In genomic region chr10:133309720-133310398, GRCh38 we compare ENCODE assay signal across 11 cellular contexts. TPM values are rescaled to one million over a fixed set of nuclear protein-coding genes. Genes with fewer than 3 reads are reported as not detected.
DNase-seq lines count a peak whose midpoint lies in the region; ATAC-seq, FAIRE-seq and TF ChIP-seq lines count a peak whose summit lies in the region.
"Had no signal": no experiment of that assay in that cellular context is flagged by ENCODE, and none has a peak within 500 bp of the region (broad histone marks: within the 10 kb centered on the region; RNA-seq: fewer than 3 reads in every experiment).

No MANE protein-coding gene starts in this region.

- H3K4me1 ChIP-seq in A549, result peaks cover 17% of the 10 kb centered on the region
- H3K4me1 ChIP-seq in HUES6 (ENCODE audit: control insufficient read depth, insufficient read depth, low read length), result peaks cover 16% of the 10 kb centered on the region
- peaks cover 26% of the 10 kb centered on the region for H3K4me1 ChIP-seq in mesenchymal stem cell (ENCODE audit: control insufficient read depth, insufficient read depth, low read depth, low read length)

- no peaks in the 10 kb centered on the region for H3K27me3 Mint-ChIP-seq in activated T-helper 2 cell treated with anti-CD3 and anti-CD28 coated beads, Interferon-gamma antibody, Interleukin-2, Interleukin-4, amounts not matched to agents 10 μg/mL and 5 μg/mL and 100 μg/mL, durations not matched to agents 14 hours and 24 hours and 36 hours (ENCODE audit: low read depth)

- no peak overlapping the region for H2AK5ac ChIP-seq in mesenchymal stem cell (ENCODE audit: low read length, severe bottlenecking)

- H3K9me3 Mint-ChIP-seq in activated T-helper 2 cell treated with anti-CD3 and anti-CD28 coated beads, Interferon-gamma antibody, Interleukin-2, Interleukin-4, amounts not matched to agents 10 μg/mL and 5 μg/mL and 100 μg/mL, durations not matched to agents 14 hours and 24 hours and 36 hours, result no peaks in the 10 kb centered on the region

- CTCF ChIA-PET in A549 (lab: Yijun Ruan, JAX), result interaction anchor here (1.0 to 1.8 kb wide), 4 partner anchors 8 to 20 kb away, joined by 4 to 6 read pairs (median 5); no protein-coding TSS in a partner anchor

- no peak overlapping the region for H3K27ac Mint-ChIP-seq in activated T-helper 2 cell treated with anti-CD3 and anti-CD28 coated beads, Interferon-gamma antibody, Interleukin-2, Interleukin-4, amounts not matched to agents 10 μg/mL and 5 μg/mL and 100 μg/mL, durations not matched to agents 14 hours and 24 hours and 36 hours

- no peak overlapping the region for H2BK5ac ChIP-seq in mesenchymal stem cell (ENCODE audit: low read depth, low read length, poor library complexity, severe bottlenecking)

- H3K23ac ChIP-seq in mesenchymal stem cell (ENCODE audit: low read length in 2 of 2), result no peak overlapping the region

- peak overlapping the region; percentile 63 for H3K4me3 Mint-ChIP-seq in activated T-helper 2 cell treated with anti-CD3 and anti-CD28 coated beads, Interferon-gamma antibody, Interleukin-2, Interleukin-4, amounts not matched to agents 10 μg/mL and 5 μg/mL and 100 μg/mL, durations not matched to agents 14 hours and 24 hours and 36 hours (ENCODE audit: low read depth)

- peaks cover 16% of the 10 kb centered on the region for H3K4me1 Mint-ChIP-seq in activated T-helper 2 cell treated with anti-CD3 and anti-CD28 coated beads, Interferon-gamma antibody, Interleukin-2, Interleukin-4, amounts not matched to agents 10 μg/mL and 5 μg/mL and 100 μg/mL, durations not matched to agents 14 hours and 24 hours and 36 hours (ENCODE audit: low read depth)

- H3K4me2 ChIP-seq in A549 (peak overlapping the region; percentile 98), mesenchymal stem cell (ENCODE audit: low read length, poor library complexity, severe bottlenecking) (no peak overlapping the region)

- peak overlapping the region; percentile 7 for H4K8ac ChIP-seq in mesenchymal stem cell (ENCODE audit: low read length)

- no peak overlapping the region for H3K4ac ChIP-seq in mesenchymal stem cell (ENCODE audit: low read depth in 1 of 2, low read length in 2 of 2)

- H2AFZ ChIP-seq in mesenchymal stem cell (ENCODE audit: low read depth, low read length), result no peak overlapping the region

- H3K27me3 ChIP-seq in HUES6 (ENCODE audit: control insufficient read depth, insufficient read depth, low read length), result no peaks in the 10 kb centered on the region
- no peaks in the 10 kb centered on the region for H3K27me3 ChIP-seq in mesenchymal stem cell (ENCODE audit: control insufficient read depth in 1 of 2, insufficient read depth in 1 of 2, low read length in 2 of 2)
- H3K27me3 ChIP-seq: SJSA1 had no signal

- no peak overlapping the region; a peak in 1 of 6 replicates for H3K27ac ChIP-seq in A549
- no peak overlapping the region for H3K27ac ChIP-seq in HUES6 (ENCODE audit: low read depth, low read length)
- no peak overlapping the region for H3K27ac ChIP-seq in mesenchymal stem cell (ENCODE audit: low read length, poor library complexity, severe bottlenecking)

- peaks cover 19% of the 10 kb centered on the region for H3K79me1 ChIP-seq in mesenchymal stem cell (replicated peaks; ENCODE audit: low read length, poor library complexity, severe bottlenecking)

- H3K9me3 ChIP-seq in A549 (no peaks in the 10 kb centered on the region), HUES6 (ENCODE audit: control insufficient read depth, insufficient read depth, low read depth, low read length) (no peaks in the 10 kb centered on the region), mesenchymal stem cell (ENCODE audit: control insufficient read depth, low read length) (no peaks in the 10 kb centered on the region)
- H3K9me3 ChIP-seq: SJSA1 had no signal

- TF ChIP-seq CTCF in A549 (IDR thresholded peaks at IDR 0.05), result no peak

- no peak overlapping the region for H3K9ac ChIP-seq in HUES6 (ENCODE audit: low read length)
- no peak overlapping the region for H3K9ac ChIP-seq in mesenchymal stem cell (ENCODE audit: low read length)

- no peak for TF ChIP-seq EP300 in A549 (IDR thresholded peaks at IDR 0.05)

- no peak for TF ChIP-seq RAD21 in A549 (conservative IDR thresholded peaks at IDR 0.05 in 1 of 2, IDR thresholded peaks at IDR 0.05 in 1 of 2)

- H3K18ac ChIP-seq in mesenchymal stem cell (ENCODE audit: low read depth in 1 of 2, low read length in 2 of 2), result no peak overlapping the region

- peak overlapping the region; percentile 35 for H4K91ac ChIP-seq in mesenchymal stem cell (ENCODE audit: low read length)

- H2BK120ac ChIP-seq in mesenchymal stem cell (ENCODE audit: low read depth, low read length), result no peak overlapping the region

- no peak overlapping the region for H2BK12ac ChIP-seq in mesenchymal stem cell (ENCODE audit: low read length in 2 of 2)

- no peak for TF ChIP-seq POLR2A in A549 (IDR thresholded peaks at IDR 0.05; ENCODE audit: low read length)

- FAIRE-seq in A549 (lab: Jason Lieb, UNC), result no peak

- POLR2A ChIA-PET in A549 (lab: Yijun Ruan, JAX), result no interaction called here

- no peak for DNase-seq in A549 (ENCODE audit: low read depth in 1 of 2, low spot score in 1 of 2)
- DNase-seq in activated T-helper 2 cell treated with anti-CD3 and anti-CD28 coated beads, Interferon-gamma antibody, Interleukin-2, Interleukin-4, amounts not matched to agents 10 μg/mL and 5 μg/mL and 100 μg/mL, durations not matched to agents 14 hours and 24 hours and 36 hours (ENCODE audit: low spot score), result no peak
- DNase-seq in mesenchymal stem cell, result no peak
- DNase-seq in superior temporal gyrus (ENCODE audit: extremely low spot score), result no peak
- no peak for DNase-seq in occipital lobe (lab: John Stamatoyannopoulos, UW)
- DNase-seq in NCI-H82 (lab: John Stamatoyannopoulos, UW), result no peak

- H3K36me3 ChIP-seq in HUES6 (ENCODE audit: control insufficient read depth, insufficient read depth, low read length), result peaks cover 31% of the 10 kb centered on the region
- H3K36me3 ChIP-seq in mesenchymal stem cell (ENCODE audit: control insufficient read depth in 1 of 2, insufficient read depth in 2 of 2, low read depth in 1 of 2, low read length in 2 of 2), result peaks cover 36 to 50% of the 10 kb centered on the region in 2 experiments

- intact Hi-C loops in activated T-helper 2 cell treated with anti-CD3 and anti-CD28 coated beads, Interferon-gamma antibody, Interleukin-2, Interleukin-4, amounts not matched to agents 10 μg/mL and 5 μg/mL and 100 μg/mL, durations not matched to agents 14 hours and 24 hours and 36 hours (cut with micrococcal nuclease), result loop anchor here (1.0 to 5.0 kb wide), 4 partner anchors 47 to 773 kb away; partner anchors contain the start of genes FUOM, INPP5A and PAOX

- H2BK15ac ChIP-seq in mesenchymal stem cell (ENCODE audit: low read depth, poor library complexity, severe bottlenecking), result no peak overlapping the region

- WGBS in A549 (ENCODE audit: missing lambda C conversion rate), result 88% methylated on average over 26 of the region's 33 CpGs
- WGBS in mesenchymal stem cell, result 97% methylated on average over 33 of the region's 33 CpGs

- no peak overlapping the region for H3K14ac ChIP-seq in mesenchymal stem cell (ENCODE audit: low read length in 2 of 2)

- H3K4me3 ChIP-seq in A549 (no peak overlapping the region; the same call in 2 of the 3 replicates), HUES6 (ENCODE audit: low read depth, low read length) (peak overlapping the region; percentile 73), mesenchymal stem cell (ENCODE audit: insufficient read depth in 1 of 2, low read depth in 1 of 2, low read length in 2 of 2) (no peak overlapping the region)

- ATAC-seq in A549 (no peak), GM21390 (IDR thresholded peaks at IDR 0.05; ENCODE audit: unreplicated experiment) (no peak)

- H3K36me3 Mint-ChIP-seq in activated T-helper 2 cell treated with anti-CD3 and anti-CD28 coated beads, Interferon-gamma antibody, Interleukin-2, Interleukin-4, amounts not matched to agents 10 μg/mL and 5 μg/mL and 100 μg/mL, durations not matched to agents 14 hours and 24 hours and 36 hours (ENCODE audit: low read depth), result peaks cover 27% of the 10 kb centered on the region

RNA-seq across cellular contexts. Expression of gene ZNF511, which starts 1.1 kb away (rescaled TPM):
- polyA plus RNA-seq in A549 (2011; rRNA removed) (39.4 and 40.2 TPM in 2 replicates), A549 (2017; fragmentation: RNase III; extraction: RNeasy Plus Mini Kit Qiagen cat#74134 plus additional on column Dnase treatment) (41.1 to 43.6 TPM (median 41.7 TPM) in 3 replicates)
- 95.1 and 97.8 TPM in 2 replicates for polyA plus RNA-seq in A549 (2012; cell fraction: cytosol; rRNA removed)
- polyA plus RNA-seq in A549 (2012; cell fraction: nucleus; rRNA removed), result 61.6 and 72.9 TPM in 2 replicates
- 22.7 and 23.3 TPM in 2 replicates for polyA minus RNA-seq in A549 (2011; rRNA and poly(A)+ RNA removed)
- total RNA-seq in activated T-helper 2 cell treated with anti-CD3 and anti-CD28 coated beads, Interferon-gamma antibody, Interleukin-2, Interleukin-4, amounts not matched to agents 10 μg/mL and 5 μg/mL and 100 μg/mL, durations not matched to agents 14 hours and 24 hours and 36 hours, result 88.4 and 89.7 TPM in 2 replicates
- 17.8 TPM for polyA plus RNA-seq in mesenchymal stem cell (2013, experiment 1 of 2)
- 17.9 TPM for polyA plus RNA-seq in mesenchymal stem cell (2013, experiment 2 of 2)
- 7.5 TPM for total RNA-seq in occipital lobe

RNA-seq across cellular contexts. Expression of gene TUBGCP2, which starts 1.2 kb away (rescaled TPM):
- 44.5 and 44.9 TPM in 2 replicates for polyA plus RNA-seq in A549 (2011; rRNA removed)
- 35.7 and 43.6 TPM in 2 replicates for polyA plus RNA-seq in A549 (2012; cell fraction: cytosol; rRNA removed)
- polyA plus RNA-seq in A549 (2012; cell fraction: nucleus; rRNA removed), result 68.0 and 91.7 TPM in 2 replicates
- 32.5 to 35.0 TPM (median 33.6 TPM) in 3 replicates for polyA plus RNA-seq in A549 (2017; fragmentation: RNase III; extraction: RNeasy Plus Mini Kit Qiagen cat#74134 plus additional on column Dnase treatment)
- polyA minus RNA-seq in A549 (2011; rRNA and poly(A)+ RNA removed), result 57.5 and 75.3 TPM in 2 replicates
- total RNA-seq in activated T-helper 2 cell treated with anti-CD3 and anti-CD28 coated beads, Interferon-gamma antibody, Interleukin-2, Interleukin-4, amounts not matched to agents 10 μg/mL and 5 μg/mL and 100 μg/mL, durations not matched to agents 14 hours and 24 hours and 36 hours, result 60.4 and 64.7 TPM in 2 replicates
- polyA plus RNA-seq in mesenchymal stem cell (2013, experiment 1 of 2), result 36.2 TPM
- 35.4 TPM for polyA plus RNA-seq in mesenchymal stem cell (2013, experiment 2 of 2)
- 42.4 TPM for total RNA-seq in occipital lobe

RNA-seq across cellular contexts. Expression of gene CALY, which starts 26.8 kb away (rescaled TPM):
- polyA plus RNA-seq in A549 (2011; rRNA removed), result 0.28 and 0.30 TPM in 2 replicates
- 0.46 and 0.88 TPM in 2 replicates for polyA plus RNA-seq in A549 (2012; cell fraction: cytosol; rRNA removed)
- polyA plus RNA-seq in A549 (2012; cell fraction: nucleus; rRNA removed), result 1.0 and 1.3 TPM in 2 replicates
- polyA plus RNA-seq in A549 (2017; fragmentation: RNase III; extraction: RNeasy Plus Mini Kit Qiagen cat#74134 plus additional on column Dnase treatment), result 0.63 to 0.89 TPM (median 0.73 TPM) in 3 replicates
- 0.34 and 0.62 TPM in 2 replicates for polyA minus RNA-seq in A549 (2011; rRNA and poly(A)+ RNA removed)
- total RNA-seq in activated T-helper 2 cell treated with anti-CD3 and anti-CD28 coated beads, Interferon-gamma antibody, Interleukin-2, Interleukin-4, amounts not matched to agents 10 μg/mL and 5 μg/mL and 100 μg/mL, durations not matched to agents 14 hours and 24 hours and 36 hours, result not detected in 2 replicates
- polyA plus RNA-seq in mesenchymal stem cell (2013, experiment 1 of 2), result 0.54 TPM
- 0.47 TPM for polyA plus RNA-seq in mesenchymal stem cell (2013, experiment 2 of 2)
- total RNA-seq in occipital lobe, result 4.7 TPM
- total RNA-seq: dermis microvascular lymphatic vessel endothelial cell, posterior vena cava, SJSA1 had no signal

RNA-seq across cellular contexts. Expression of gene ADAM8, which starts 33.2 kb away (rescaled TPM):
- polyA plus RNA-seq in A549 (2011; rRNA removed) (1.4 TPM in 2 replicates), A549 (2017; fragmentation: RNase III; extraction: RNeasy Plus Mini Kit Qiagen cat#74134 plus additional on column Dnase treatment) (4.1 to 5.2 TPM (median 4.4 TPM) in 3 replicates)
- polyA plus RNA-seq in A549 (2012; cell fraction: cytosol; rRNA removed), result 2.2 and 4.0 TPM in 2 replicates
- 39.8 and 45.3 TPM in 2 replicates for polyA plus RNA-seq in A549 (2012; cell fraction: nucleus; rRNA removed)
- polyA minus RNA-seq in A549 (2011; rRNA and poly(A)+ RNA removed), result 0.66 and 1.2 TPM in 2 replicates
- 214 and 220 TPM in 2 replicates for total RNA-seq in activated T-helper 2 cell treated with anti-CD3 and anti-CD28 coated beads, Interferon-gamma antibody, Interleukin-2, Interleukin-4, amounts not matched to agents 10 μg/mL and 5 μg/mL and 100 μg/mL, durations not matched to agents 14 hours and 24 hours and 36 hours
- polyA plus RNA-seq in mesenchymal stem cell (2013, experiment 1 of 2), result 0.50 TPM
- 0.41 TPM for polyA plus RNA-seq in mesenchymal stem cell (2013, experiment 2 of 2)
- 1.7 TPM for total RNA-seq in occipital lobe
- total RNA-seq: SJSA1 had no signal

RNA-seq across cellular contexts. Expression of gene PRAP1, which starts 37.3 kb away (rescaled TPM):
- polyA plus RNA-seq in A549 (2011; rRNA removed), result 0.13 TPM in 1 of 2 replicates, not detected in the other
- not detected in 2 replicates for polyA plus RNA-seq in A549 (2012; cell fraction: cytosol; rRNA removed)
- polyA plus RNA-seq in A549 (2012; cell fraction: nucleus; rRNA removed), result not detected in 2 replicates
- polyA plus RNA-seq in A549 (2017; fragmentation: RNase III; extraction: RNeasy Plus Mini Kit Qiagen cat#74134 plus additional on column Dnase treatment), result not detected in 3 replicates
- not detected in 2 replicates for polyA minus RNA-seq in A549 (2011; rRNA and poly(A)+ RNA removed)
- not detected in 2 replicates for total RNA-seq in activated T-helper 2 cell treated with anti-CD3 and anti-CD28 coated beads, Interferon-gamma antibody, Interleukin-2, Interleukin-4, amounts not matched to agents 10 μg/mL and 5 μg/mL and 100 μg/mL, durations not matched to agents 14 hours and 24 hours and 36 hours
- polyA plus RNA-seq in mesenchymal stem cell (2013, experiment 1 of 2), result not detected
- not detected for polyA plus RNA-seq in mesenchymal stem cell (2013, experiment 2 of 2)
- not detected for total RNA-seq in occipital lobe
- total RNA-seq: dermis microvascular lymphatic vessel endothelial cell, posterior vena cava, SJSA1 had no signal

Comparison
In these comparisons a context has a peak if more than half of its experiments do, and no peak if none do; other contexts are left out.
1. RNA of gene ZNF511, which starts 1.1 kb away (total RNA-seq): 88.4 to 89.7 TPM in activated T-helper 2 cell treated with anti-CD3 and anti-CD28 coated beads, Interferon-gamma antibody, Interleukin-2, Interleukin-4, amounts not matched to agents 10 μg/mL and 5 μg/mL and 100 μg/mL, durations not matched to agents 14 hours and 24 hours and 36 hours; 7.5 TPM in occipital lobe (single experiment); every median in the first group is over 10 times any median in the second.